In the genomic region with DNA sequence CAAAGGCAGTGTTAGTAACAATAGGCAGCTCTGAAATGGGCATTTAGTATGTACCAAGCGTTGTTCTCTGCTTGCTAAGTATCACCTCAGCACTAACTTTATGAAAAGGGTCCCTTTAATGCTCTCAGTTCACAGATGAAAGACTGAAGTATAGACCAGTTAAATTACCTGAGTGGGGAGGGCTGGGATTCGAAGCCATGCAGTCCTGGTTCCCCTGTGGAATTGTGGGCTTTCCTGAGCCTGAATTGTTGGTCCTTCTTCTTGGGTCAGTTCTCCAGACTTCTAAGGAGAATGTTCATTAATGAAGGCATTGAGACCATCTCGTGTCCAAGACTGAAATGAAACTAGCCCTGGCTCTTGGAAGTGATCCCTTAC, we compare ENCODE assay signal across 15 cellular contexts.
"Had no signal": no experiment of that assay in that cellular context is flagged by ENCODE, and none has a peak within 500 bp of the region (broad histone marks: within the 10 kb centered on the region; RNA-seq: fewer than 3 reads in every experiment).

No MANE protein-coding gene starts in this region.

- H3K27ac Mint-ChIP-seq: activated B cell treated with CpG ODN at 0.5 μM for 24 hours; activated CD4-positive, alpha-beta T cell treated with anti-CD3 and anti-CD28 coated beads, Interleukin-2, amount 10 ng/mL, durations not matched to agents 7 days and 5 days; activated naive CD4-positive, alpha-beta T cell treated with anti-CD3 and anti-CD28 coated beads, Interleukin-2, amount 50 U/mL, for 24 hours; naive thymus-derived CD8-positive, alpha-beta T cell; T-helper 1 cell treated with Interleukin-12 subunit alpha and Interleukin-12 subunit beta and Interleukin-4 antibody, amounts not matched to agents 30 μg/mL and 1 μg/mL, for 36 hours had no signal

- H3K4me3 Mint-ChIP-seq: activated B cell treated with CpG ODN at 0.5 μM for 24 hours; activated CD4-positive, alpha-beta T cell treated with anti-CD3 and anti-CD28 coated beads, Interleukin-2, amount 10 ng/mL, durations not matched to agents 7 days and 5 days; activated naive CD4-positive, alpha-beta T cell treated with anti-CD3 and anti-CD28 coated beads, Interleukin-2, amount 50 U/mL, for 24 hours; naive thymus-derived CD8-positive, alpha-beta T cell; T-helper 1 cell treated with Interleukin-12 subunit alpha and Interleukin-12 subunit beta and Interleukin-4 antibody, amounts not matched to agents 30 μg/mL and 1 μg/mL, for 36 hours had no signal

- DNase-seq: activated B cell treated with CpG ODN at 0.5 μM for 24 hours; activated CD4-positive, alpha-beta T cell treated with anti-CD3 and anti-CD28 coated beads, Interleukin-2, amount 10 ng/mL, durations not matched to agents 7 days and 5 days; gastrocnemius medialis; hippocampal formation; mucosa of descending colon; naive thymus-derived CD8-positive, alpha-beta T cell; occipital lobe; sigmoid colon; stimulated activated CD4-positive, alpha-beta T cell treated with anti-CD3 and anti-CD28 coated beads, Interleukin-2, amount 100 ng/mL, for 48 hours; stimulated activated CD8-positive, alpha-beta memory T cell treated with anti-CD3 and anti-CD28 coated beads, Interleukin-4, amount 100 ng/mL, for 48 hours; stimulated activated naive CD8-positive, alpha-beta T cell treated with anti-CD3 and anti-CD28 coated beads, Interleukin-15, Interleukin-2, amounts not matched to agents 100 U/mL and 50 U/mL, for 24 hours; testis had no signal

- H3K9me3 ChIP-seq: gastrocnemius medialis, mucosa of descending colon, sigmoid colon, testis had no signal

- ATAC-seq: gastrocnemius medialis; mucosa of descending colon; naive thymus-derived CD8-positive, alpha-beta T cell; stimulated activated naive CD8-positive, alpha-beta T cell treated with anti-CD3 and anti-CD28 coated beads, Interleukin-15, Interleukin-2, amounts not matched to agents 100 U/mL and 50 U/mL, for 24 hours had no signal

- H3K36me3 ChIP-seq: gastrocnemius medialis, sigmoid colon had no signal

- H3K9me3 Mint-ChIP-seq: activated B cell treated with CpG ODN at 0.5 μM for 24 hours; activated CD4-positive, alpha-beta T cell treated with anti-CD3 and anti-CD28 coated beads, Interleukin-2, amount 10 ng/mL, durations not matched to agents 7 days and 5 days; activated naive CD4-positive, alpha-beta T cell treated with anti-CD3 and anti-CD28 coated beads, Interleukin-2, amount 50 U/mL, for 24 hours; naive thymus-derived CD8-positive, alpha-beta T cell; T-helper 1 cell treated with Interleukin-12 subunit alpha and Interleukin-12 subunit beta and Interleukin-4 antibody, amounts not matched to agents 30 μg/mL and 1 μg/mL, for 36 hours had no signal

- H3K4me3 ChIP-seq: gastrocnemius medialis, lung, mucosa of descending colon, sigmoid colon, testis had no signal

- H3K27ac ChIP-seq: gastrocnemius medialis, sigmoid colon, testis had no signal

- H3K27me3 ChIP-seq: sigmoid colon had no signal
